2 cellular contexts compared by ENCODE assay signal in genomic region chr22:32103648-32104326, GRCh38.
TF ChIP-seq lines count a peak whose summit lies in the region.

No MANE protein-coding gene starts in this region.

TF ChIP-seq in IMR-90, 13 proteins besides CTCF, POLR2A, EP300 and RAD21:
- peak; percentile 27; the same call in 1 of the 2 replicates for TF ChIP-seq SMC3 (IDR thresholded peaks at IDR 0.05; ENCODE audit: low read depth, low read length)
- no peak for TF ChIP-seq CEBPB (IDR thresholded peaks at IDR 0.05; ENCODE audit: low read depth, low read length)

TF ChIP-seq in GM12878, 131 proteins besides CTCF, POLR2A, EP300 and RAD21:
- TF ChIP-seq SMC3 (IDR thresholded peaks at IDR 0.05; ENCODE audit: borderline replicate concordance, low read length) (peak; percentile 28; the same call in 1 of the 2 replicates), RELB (IDR thresholded peaks at IDR 0.05; ENCODE audit: low read depth) (no peak)
